In the genomic region with DNA sequence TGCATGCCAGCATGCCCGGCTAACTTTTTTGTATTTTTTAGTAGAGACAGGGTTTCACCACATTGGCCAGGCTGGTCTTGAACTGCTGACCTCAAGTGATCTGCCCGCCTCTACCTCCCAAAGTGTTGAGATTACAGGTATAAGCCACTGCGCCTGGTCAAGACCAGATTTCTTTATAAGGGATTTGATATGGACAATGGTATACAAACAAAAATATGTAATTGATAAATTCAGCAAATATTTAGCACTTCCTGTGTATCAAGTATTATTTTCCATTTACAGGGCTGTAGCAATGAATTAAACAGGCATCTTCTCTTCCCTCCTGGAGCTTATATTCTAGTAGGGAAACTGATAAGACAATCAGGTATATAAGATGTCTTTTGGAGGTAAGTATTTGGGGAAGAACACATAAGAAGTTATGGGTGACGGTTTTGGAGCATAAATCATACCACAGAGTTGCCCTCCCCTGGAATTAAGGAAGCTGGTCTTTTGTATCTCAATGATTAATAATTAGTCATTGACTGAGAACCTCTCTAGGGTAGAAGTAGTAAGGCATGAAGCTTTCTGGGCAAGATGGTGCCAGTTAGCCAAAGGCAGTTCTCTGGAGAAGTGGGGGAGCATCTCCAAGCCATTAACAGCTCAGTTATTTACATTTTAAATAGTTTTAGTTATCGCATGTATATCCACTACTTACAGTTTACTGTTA, we compare ENCODE assay signal across 15 cellular contexts.
"Had no signal": no experiment of that assay in that cellular context is flagged by ENCODE, and none has a peak within 500 bp of the region (broad histone marks: within the 10 kb centered on the region; RNA-seq: fewer than 3 reads in every experiment).

No MANE protein-coding gene starts in this region.

- DNase-seq: activated CD4-positive, alpha-beta T cell treated with anti-CD3 and anti-CD28 coated beads, Interleukin-2, amount 10 ng/mL, durations not matched to agents 7 days and 5 days; activated CD4-positive, CD25-positive, alpha-beta regulatory T cell; activated CD8-positive, alpha-beta memory T cell treated with anti-CD3 and anti-CD28 coated beads for 24 hours; activated naive CD4-positive, alpha-beta T cell treated with anti-CD3 and anti-CD28 coated beads, Interleukin-2, amount 50 U/mL, for 16 hours; amniotic stem cell; body of pancreas; effector memory CD8-positive, alpha-beta T cell; left lung; nucleus accumbens; right cardiac atrium; thyroid gland; uterus had no signal

- H3K27ac ChIP-seq: body of pancreas, left lung, thyroid gland, uterus had no signal

- H3K9me3 ChIP-seq: body of pancreas, left lung, thyroid gland, uterus had no signal

- H3K4me3 ChIP-seq: body of pancreas, left lung, smooth muscle cell, thyroid gland, uterus had no signal

- H3K27me3 ChIP-seq: body of pancreas, left lung, thyroid gland, uterus had no signal

- ATAC-seq: body of pancreas; effector memory CD8-positive, alpha-beta T cell; left lung; natural killer cell treated with Interleukin-12 subunit alpha and Interleukin-12 subunit beta and Interleukin-15 and Interleukin-18, amount 100 ng/mL, for 72 hours; right cardiac atrium; stimulated activated effector memory CD8-positive, alpha-beta T cell treated with anti-CD3 and anti-CD28 coated beads, Interleukin-12 subunit alpha, Interleukin-12 subunit beta, amount 100 ng/mL, for 72 hours had no signal

- H3K4me1 ChIP-seq: body of pancreas, left lung, thyroid gland, uterus had no signal

- H3K4me2 ChIP-seq: smooth muscle cell had no signal

- H3K36me3 ChIP-seq: left lung, thyroid gland, uterus had no signal
